Comparison of ENCODE assay signal across 18 cellular contexts in genomic region chr11:102986815-102987214, GRCh38. TPM values are rescaled to one million over a fixed set of nuclear protein-coding genes. Genes with fewer than 3 reads are reported as not detected.
A peak's percentile ranks its signal among the peaks of the same experiment; 100 is the strongest.
DNase-seq lines count a peak whose midpoint lies in the region; ATAC-seq, FAIRE-seq and TF ChIP-seq lines count a peak whose summit lies in the region.
"Had no signal": no experiment of that assay in that cellular context is flagged by ENCODE, and none has a peak within 500 bp of the region (broad histone marks: within the 10 kb centered on the region; RNA-seq: fewer than 3 reads in every experiment).

No MANE protein-coding gene starts in this region.

- H3K27ac ChIP-seq in astrocyte (ENCODE audit: low read depth, low read length) (no peak overlapping the region), foreskin keratinocyte (no peak overlapping the region)
- H3K27ac ChIP-seq: PC-9 had no signal

- H3K27me3 Mint-ChIP-seq in astrocyte (ENCODE audit: low read depth, unreplicated experiment), result no peaks in the 10 kb centered on the region

- H3K36me3 ChIP-seq in astrocyte (ENCODE audit: insufficient read depth, low read length), result no peaks in the 10 kb centered on the region

- no peak for FAIRE-seq in astrocyte (lab: Jason Lieb, UNC)
- FAIRE-seq: keratinocyte had no signal

- no peak overlapping the region for H3K4me3 ChIP-seq in astrocyte (ENCODE audit: insufficient read depth, low read depth, low read length)
- H3K4me3 ChIP-seq: PC-9 had no signal

- no peak overlapping the region for H2AFZ ChIP-seq in astrocyte (ENCODE audit: low read depth, low read length)
- H2AFZ ChIP-seq: PC-9 had no signal

- no peak overlapping the region for H3K9ac ChIP-seq in astrocyte (ENCODE audit: low read length)

- H3K4me1 ChIP-seq in astrocyte (ENCODE audit: insufficient read depth, low read length) (peaks cover 15% of the 10 kb centered on the region), foreskin keratinocyte (peaks cover 9% of the 10 kb centered on the region)

- TF ChIP-seq CTCF in astrocyte (IDR thresholded peaks at IDR 0.05; ENCODE audit: insufficient read depth, low read depth, low read length) (no peak), foreskin keratinocyte (conservative IDR thresholded peaks at IDR 0.05) (no peak)

- no peaks in the 10 kb centered on the region for H3K9me3 ChIP-seq in astrocyte (ENCODE audit: insufficient read depth, low read depth, low read length)

- H3K36me3 Mint-ChIP-seq in astrocyte (ENCODE audit: low read depth, unreplicated experiment), result no peaks in the 10 kb centered on the region
- H3K36me3 Mint-ChIP-seq: activated naive CD8-positive, alpha-beta T cell treated with anti-CD3 and anti-CD28 coated beads, Interleukin-2, amount 10 ng/mL, durations not matched to agents 7 days and 5 days had no signal

- no peaks in the 10 kb centered on the region for H3K79me2 ChIP-seq in astrocyte (ENCODE audit: insufficient read depth, low read length)

- DNase-seq in Daoy (ENCODE audit: low read depth) (peak; percentile 65), HK-2 (ENCODE audit: unreplicated experiment) (peak; percentile 7), astrocyte (ENCODE audit: low read depth) (peak; percentile 72), foreskin keratinocyte (peak; percentile 26 to 65), NCI-H1694 treated with DMSO at 0.1 percent for 48 hours (lab: John Stamatoyannopoulos, UW) (no peak), cortex of kidney (lab: John Stamatoyannopoulos, UW) (no peak)
- DNase-seq: activated CD4-positive, alpha-beta T cell treated with anti-CD3 and anti-CD28 coated beads, Interleukin-2, amount 50 U/mL, for 48 hours; activated naive CD8-positive, alpha-beta T cell treated with anti-CD3 and anti-CD28 coated beads, Interleukin-2, amount 10 ng/mL, durations not matched to agents 7 days and 5 days; activated T-cell treated with anti-CD3 and anti-CD28 coated beads, Interleukin-2, amount 50 U/mL, for 48 hours; H9; head of caudate nucleus; NCI-H2081 treated with DMSO at 0.1 percent for 48 hours; NCI-H524 treated with DMSO at 0.1 percent for 48 hours had no signal

- no peak overlapping the region for H3K27ac Mint-ChIP-seq in astrocyte (ENCODE audit: unreplicated experiment)
- H3K27ac Mint-ChIP-seq: activated naive CD8-positive, alpha-beta T cell treated with anti-CD3 and anti-CD28 coated beads, Interleukin-2, amount 10 ng/mL, durations not matched to agents 7 days and 5 days; H9 had no signal

- no peaks in the 10 kb centered on the region for H3K27me3 ChIP-seq in astrocyte (ENCODE audit: insufficient read depth, low read length)
- H3K27me3 ChIP-seq in foreskin keratinocyte, result no peaks in the 10 kb centered on the region

- peak overlapping the region; percentile 24 for H3K4me2 ChIP-seq in astrocyte (ENCODE audit: low read length)
- H3K4me2 ChIP-seq: PC-9 had no signal

- H3K4me3 Mint-ChIP-seq in astrocyte (ENCODE audit: unreplicated experiment), result no peak overlapping the region
- H3K4me3 Mint-ChIP-seq: activated naive CD8-positive, alpha-beta T cell treated with anti-CD3 and anti-CD28 coated beads, Interleukin-2, amount 10 ng/mL, durations not matched to agents 7 days and 5 days; H9 had no signal

- peaks cover 7% of the 10 kb centered on the region for H3K4me1 Mint-ChIP-seq in astrocyte (ENCODE audit: low read depth, unreplicated experiment)
- H3K4me1 Mint-ChIP-seq: activated naive CD8-positive, alpha-beta T cell treated with anti-CD3 and anti-CD28 coated beads, Interleukin-2, amount 10 ng/mL, durations not matched to agents 7 days and 5 days had no signal

- H4K20me1 ChIP-seq in astrocyte (ENCODE audit: insufficient read depth, low read length), result no peaks in the 10 kb centered on the region

- ATAC-seq in foreskin keratinocyte (peak; percentile 90), GM21526 (IDR thresholded peaks at IDR 0.05; ENCODE audit: low FRiP score, unreplicated experiment) (no peak), HG03469 (IDR thresholded peaks at IDR 0.05; ENCODE audit: unreplicated experiment) (no peak)

- no peaks in the 10 kb centered on the region for H3K9me3 Mint-ChIP-seq in astrocyte (ENCODE audit: unreplicated experiment)
- H3K9me3 Mint-ChIP-seq: activated naive CD8-positive, alpha-beta T cell treated with anti-CD3 and anti-CD28 coated beads, Interleukin-2, amount 10 ng/mL, durations not matched to agents 7 days and 5 days; H9 had no signal

RNA-seq across cellular contexts. Expression of gene MMP13, which starts 31.3 kb away (rescaled TPM):
- total RNA-seq in Daoy (2014; rRNA removed; shearing (Covaris generic)), result 0.17 TPM in 1 of 2 replicates, not detected in the other
- 1.2 and 3.9 TPM in 2 replicates for total RNA-seq in astrocyte
- total RNA-seq in foreskin keratinocyte, result not detected in 2 replicates
- polyA plus RNA-seq in foreskin keratinocyte, result not detected in 2 replicates
- total RNA-seq: activated naive CD8-positive, alpha-beta T cell treated with anti-CD3 and anti-CD28 coated beads, Interleukin-2, amount 10 ng/mL, durations not matched to agents 7 days and 5 days; G401; H9; PC-9 had no signal

Comparison
In these comparisons a context has a peak if more than half of its experiments do, and no peak if none do; other contexts are left out.
1. DNase-seq: peak in Daoy (single experiment), HK-2 (single experiment), astrocyte (single experiment) and foreskin keratinocyte (2 of 2); none in NCI-H1694 treated with DMSO at 0.1 percent for 48 hours (single experiment) and cortex of kidney (single experiment).